ENCODE assay signal across 8 cellular contexts in genomic region chr3:114706591-114707224, GRCh38.
DNase-seq lines count a peak whose midpoint lies in the region; ATAC-seq and TF ChIP-seq lines count a peak whose summit lies in the region.

No MANE protein-coding gene starts in this region.

- peak overlapping the region; percentile 25 for H3K4me3 ChIP-seq in endodermal cell (ENCODE audit: low read length)
- no peak overlapping the region for H3K4me3 ChIP-seq in H7 (ENCODE audit: insufficient read depth, low read depth, low read length)

- peak overlapping the region; percentile 11 for H3K27ac Mint-ChIP-seq in endodermal cell
- no peak overlapping the region for H3K27ac Mint-ChIP-seq in chondrocyte (ENCODE audit: unreplicated experiment)

- WGBS in endodermal cell (ENCODE audit: insufficient coverage in 1 of 2, insufficient read length in 1 of 2), 2 experiments, result 93% methylated on average over 3 of the region's 3 CpGs; no CpG with 5 or more reads in 1 of the 2 experiments

- H3K9me3 Mint-ChIP-seq in endodermal cell (no peaks in the 10 kb centered on the region), chondrocyte (ENCODE audit: low read depth) (no peaks in the 10 kb centered on the region)

- TF ChIP-seq CTCF in endodermal cell (conservative IDR thresholded peaks at IDR 0.05) (no peak), chondrocyte (IDR thresholded peaks at IDR 0.05) (no peak)

- peaks cover 7% of the 10 kb centered on the region for H3K4me1 ChIP-seq in endodermal cell (ENCODE audit: control insufficient read depth, insufficient read depth, low read length)

- H3K4me1 Mint-ChIP-seq in endodermal cell, result peaks cover 17% of the 10 kb centered on the region
- H3K4me1 Mint-ChIP-seq in chondrocyte (ENCODE audit: low read depth), result peaks cover 9% of the 10 kb centered on the region

- DNase-seq in stimulated activated CD4-positive, alpha-beta T cell treated with anti-CD3 and anti-CD28 coated beads, Interleukin-15, amount 100 ng/mL, for 24 hours, result peak; percentile 56
- DNase-seq in stimulated activated CD4-positive, alpha-beta T cell treated with anti-CD3 and anti-CD28 coated beads, Interleukin-12 subunit alpha, Interleukin-12 subunit beta, amount 100 ng/mL, for 4 hours, result no peak
- DNase-seq in M059J (ENCODE audit: low read depth), result peak; percentile 91
- peak; percentile 55 for DNase-seq in endodermal cell
- DNase-seq in stimulated activated CD4-positive, alpha-beta T cell treated with anti-CD3 and anti-CD28 coated beads, Interleukin-2, amount 100 ng/mL, for 48 hours, result peak; percentile 11 to 12
- no peak for DNase-seq in H7
- DNase-seq in chondrocyte (ENCODE audit: low spot score), result no peak

- peak overlapping the region; percentile 18 for H3K9ac ChIP-seq in endodermal cell (ENCODE audit: extremely low read depth, low read length, poor library complexity, severe bottlenecking)

- H3K36me3 ChIP-seq in endodermal cell (ENCODE audit: control insufficient read depth, insufficient read depth, low read length), result no peaks in the 10 kb centered on the region
- no peaks in the 10 kb centered on the region for H3K36me3 ChIP-seq in H7 (replicated peaks; ENCODE audit: control insufficient read depth, insufficient read depth, low read length)

- H3K27me3 ChIP-seq in endodermal cell (ENCODE audit: control insufficient read depth, insufficient read depth, low read length, poor library complexity, severe bottlenecking), result no peaks in the 10 kb centered on the region
- H3K27me3 ChIP-seq in H7 (ENCODE audit: control insufficient read depth, insufficient read depth, low read length), result no peaks in the 10 kb centered on the region

- H3K4me3 Mint-ChIP-seq in endodermal cell (no peak overlapping the region), chondrocyte (ENCODE audit: unreplicated experiment) (no peak overlapping the region)

- no peak overlapping the region for H3K27ac ChIP-seq in endodermal cell (ENCODE audit: low read depth, low read length)

- no peak for ATAC-seq in GM18873 (IDR thresholded peaks at IDR 0.05; ENCODE audit: low FRiP score, unreplicated experiment)

- no peaks in the 10 kb centered on the region for H3K36me3 Mint-ChIP-seq in endodermal cell (ENCODE audit: low read depth)
- no peaks in the 10 kb centered on the region for H3K36me3 Mint-ChIP-seq in chondrocyte (ENCODE audit: low read depth)

- H3K9me3 ChIP-seq in endodermal cell (ENCODE audit: control insufficient read depth, low read length), result no peaks in the 10 kb centered on the region

- H3K27me3 Mint-ChIP-seq in endodermal cell (ENCODE audit: insufficient read depth), result no peaks in the 10 kb centered on the region
- no peaks in the 10 kb centered on the region for H3K27me3 Mint-ChIP-seq in chondrocyte (ENCODE audit: low read depth)

Comparison
In these comparisons a context has a peak if more than half of its experiments do, and no peak if none do; other contexts are left out.
1. DNase-seq: peak in stimulated activated CD4-positive, alpha-beta T cell treated with anti-CD3 and anti-CD28 coated beads, Interleukin-15, amount 100 ng/mL, for 24 hours (single experiment), M059J (single experiment), endodermal cell (single experiment) and stimulated activated CD4-positive, alpha-beta T cell treated with anti-CD3 and anti-CD28 coated beads, Interleukin-2, amount 100 ng/mL, for 48 hours (2 of 2); none in stimulated activated CD4-positive, alpha-beta T cell treated with anti-CD3 and anti-CD28 coated beads, Interleukin-12 subunit alpha, Interleukin-12 subunit beta, amount 100 ng/mL, for 4 hours (single experiment), H7 (single experiment) and chondrocyte (single experiment).